ENCODE assay signal across 17 cellular contexts in the genomic region with DNA sequence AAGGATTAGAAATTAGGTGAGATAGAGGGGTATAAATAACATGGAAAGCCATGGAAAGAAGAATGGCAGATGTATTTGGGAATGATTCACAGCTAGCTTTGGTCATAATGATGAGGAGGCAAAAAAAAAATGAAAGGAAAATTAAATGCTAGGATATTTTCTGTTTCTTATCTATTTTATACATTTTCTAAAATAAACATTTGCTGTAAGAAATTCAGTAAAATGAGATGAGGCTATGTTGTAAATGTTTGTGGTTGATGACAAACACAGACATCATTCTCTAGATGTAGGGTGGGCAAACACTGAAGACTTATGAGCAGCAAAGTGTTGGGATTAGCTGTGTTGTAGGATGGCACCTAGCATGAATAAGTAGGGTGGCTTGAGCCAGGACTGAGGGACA.
DNase-seq lines count a peak whose midpoint lies in the region; ATAC-seq, FAIRE-seq and TF ChIP-seq lines count a peak whose summit lies in the region.
"Had no signal": no experiment of that assay in that cellular context is flagged by ENCODE, and none has a peak within 500 bp of the region (broad histone marks: within the 10 kb centered on the region; RNA-seq: fewer than 3 reads in every experiment).

No MANE protein-coding gene starts in this region.

- no peaks in the 10 kb centered on the region for H3K79me2 ChIP-seq in astrocyte (ENCODE audit: insufficient read depth, low read length)

- H3K27me3 Mint-ChIP-seq in CD4-positive, CD25-positive, alpha-beta regulatory T cell: no peaks in the 10 kb centered on the region
- H3K27me3 Mint-ChIP-seq in astrocyte (ENCODE audit: low read depth, unreplicated experiment) (no peaks in the 10 kb centered on the region), osteocyte (ENCODE audit: unreplicated experiment) (no peaks in the 10 kb centered on the region)
- no peaks in the 10 kb centered on the region for H3K27me3 Mint-ChIP-seq in naive thymus-derived CD4-positive, alpha-beta T cell
- H3K27me3 Mint-ChIP-seq: T-helper 17 cell had no signal

- ATAC-seq in CD4-positive, CD25-positive, alpha-beta regulatory T cell (ENCODE audit: low read depth in 2 of 2): no peak
- ATAC-seq in naive thymus-derived CD4-positive, alpha-beta T cell: no peak
- ATAC-seq in GM18868 (IDR thresholded peaks at IDR 0.05; ENCODE audit: unreplicated experiment): no peak
- ATAC-seq: T-helper 17 cell had no signal

- no peaks in the 10 kb centered on the region for H3K27me3 ChIP-seq in CD4-positive, CD25-positive, alpha-beta regulatory T cell (ENCODE audit: control insufficient read depth, insufficient read depth, low read length)
- no peaks in the 10 kb centered on the region for H3K27me3 ChIP-seq in astrocyte (ENCODE audit: insufficient read depth, low read length)
- H3K27me3 ChIP-seq in naive thymus-derived CD4-positive, alpha-beta T cell (ENCODE audit: control insufficient read depth in 2 of 2, insufficient read depth in 2 of 2, low read length in 2 of 2): no peaks in the 10 kb centered on the region
- H3K27me3 ChIP-seq: cardiac muscle cell, MG63, sigmoid colon, thyroid gland had no signal

- CTCF ChIA-PET in naive thymus-derived CD4-positive, alpha-beta T cell (lab: Charles Lee): no interaction called here

- H3K36me3 ChIP-seq in CD4-positive, CD25-positive, alpha-beta regulatory T cell (ENCODE audit: control insufficient read depth, insufficient read depth, low read length): peaks cover 7% of the 10 kb centered on the region
- no peaks in the 10 kb centered on the region for H3K36me3 ChIP-seq in astrocyte (ENCODE audit: insufficient read depth, low read length)
- peaks cover 0 to 7% (median 4%) of the 10 kb centered on the region in 3 experiments for H3K36me3 ChIP-seq in naive thymus-derived CD4-positive, alpha-beta T cell (ENCODE audit: control insufficient read depth in 2 of 3, insufficient read depth in 3 of 3, low read length in 3 of 3)
- H3K36me3 ChIP-seq: cardiac muscle cell, MG63, sigmoid colon, thyroid gland had no signal

- peak overlapping the region in 2 of 3 donors; percentile 2 to 43 for H3K27ac Mint-ChIP-seq in CD4-positive, CD25-positive, alpha-beta regulatory T cell
- H3K27ac Mint-ChIP-seq in astrocyte (ENCODE audit: unreplicated experiment) (no peak overlapping the region), osteocyte (ENCODE audit: unreplicated experiment) (no peak overlapping the region)
- peak overlapping the region in 6 of 9 donors; percentile 9 to 63 (median 33) for H3K27ac Mint-ChIP-seq in naive thymus-derived CD4-positive, alpha-beta T cell
- H3K27ac Mint-ChIP-seq: T-helper 17 cell had no signal

- FAIRE-seq in astrocyte (lab: Jason Lieb, UNC): no peak

- H3K4me1 Mint-ChIP-seq in CD4-positive, CD25-positive, alpha-beta regulatory T cell: peaks cover 31 to 62% (median 36%) of the 10 kb centered on the region in 4 donors
- peaks cover 3% of the 10 kb centered on the region for H3K4me1 Mint-ChIP-seq in astrocyte (ENCODE audit: low read depth, unreplicated experiment)
- peaks cover 14 to 80% (median 64%) of the 10 kb centered on the region in 7 donors for H3K4me1 Mint-ChIP-seq in naive thymus-derived CD4-positive, alpha-beta T cell
- no peaks in the 10 kb centered on the region for H3K4me1 Mint-ChIP-seq in osteocyte (ENCODE audit: unreplicated experiment)

- no peaks in the 10 kb centered on the region for H3K9me3 Mint-ChIP-seq in CD4-positive, CD25-positive, alpha-beta regulatory T cell
- H3K9me3 Mint-ChIP-seq in astrocyte (ENCODE audit: unreplicated experiment) (no peaks in the 10 kb centered on the region), osteocyte (ENCODE audit: unreplicated experiment) (no peaks in the 10 kb centered on the region)
- H3K9me3 Mint-ChIP-seq in naive thymus-derived CD4-positive, alpha-beta T cell: no peaks in the 10 kb centered on the region

- H3K9ac ChIP-seq in astrocyte (ENCODE audit: low read length): no peak overlapping the region

- POLR2A ChIA-PET in naive thymus-derived CD4-positive, alpha-beta T cell (lab: Charles Lee): interaction anchor here (0.5 kb wide), 1 partner anchor 1877 kb away, joined by 3 read pairs; no protein-coding TSS in a partner anchor

- no peaks in the 10 kb centered on the region for H4K20me1 ChIP-seq in astrocyte (ENCODE audit: insufficient read depth, low read length)

- no peaks in the 10 kb centered on the region for H3K4me1 ChIP-seq in CD4-positive, CD25-positive, alpha-beta regulatory T cell (ENCODE audit: control insufficient read depth, insufficient read depth, low read length, poor library complexity, severe bottlenecking)
- peaks cover 6% of the 10 kb centered on the region for H3K4me1 ChIP-seq in astrocyte (ENCODE audit: insufficient read depth, low read length)
- no peaks in the 10 kb centered on the region for H3K4me1 ChIP-seq in naive thymus-derived CD4-positive, alpha-beta T cell (ENCODE audit: control insufficient read depth in 2 of 2, insufficient read depth in 2 of 2, low read length in 2 of 2)
- H3K4me1 ChIP-seq: sigmoid colon had no signal

- H3K4me3 Mint-ChIP-seq in CD4-positive, CD25-positive, alpha-beta regulatory T cell: no peak overlapping the region
- H3K4me3 Mint-ChIP-seq in astrocyte (ENCODE audit: unreplicated experiment) (no peak overlapping the region), osteocyte (ENCODE audit: unreplicated experiment) (no peak overlapping the region)
- no peak overlapping the region for H3K4me3 Mint-ChIP-seq in naive thymus-derived CD4-positive, alpha-beta T cell
- H3K4me3 Mint-ChIP-seq: T-helper 17 cell had no signal

- no peak overlapping the region for H3K4me3 ChIP-seq in CD4-positive, CD25-positive, alpha-beta regulatory T cell (ENCODE audit: low read depth, low read length)
- H3K4me3 ChIP-seq in HFF-Myc (replicated peaks; ENCODE audit: low read depth, low read length) (no peak overlapping the region), astrocyte (ENCODE audit: insufficient read depth, low read depth, low read length) (no peak overlapping the region)
- no peak overlapping the region for H3K4me3 ChIP-seq in naive thymus-derived CD4-positive, alpha-beta T cell (ENCODE audit: low read length)
- H3K4me3 ChIP-seq: cardiac muscle cell, MG63, sigmoid colon, thyroid gland had no signal

- peaks cover 31% of the 10 kb centered on the region for H3K36me3 Mint-ChIP-seq in CD4-positive, CD25-positive, alpha-beta regulatory T cell
- H3K36me3 Mint-ChIP-seq in astrocyte (ENCODE audit: low read depth, unreplicated experiment): no peaks in the 10 kb centered on the region
- H3K36me3 Mint-ChIP-seq in naive thymus-derived CD4-positive, alpha-beta T cell: peaks cover 6 to 51% (median 28%) of the 10 kb centered on the region in 5 donors
- H3K36me3 Mint-ChIP-seq in osteocyte (ENCODE audit: unreplicated experiment): no peaks in the 10 kb centered on the region

- H3K9me3 ChIP-seq in CD4-positive, CD25-positive, alpha-beta regulatory T cell (ENCODE audit: control insufficient read depth in 2 of 2, low read length in 2 of 2): no peaks in the 10 kb centered on the region
- H3K9me3 ChIP-seq in astrocyte (ENCODE audit: insufficient read depth, low read depth, low read length): no peaks in the 10 kb centered on the region
- no peaks in the 10 kb centered on the region for H3K9me3 ChIP-seq in naive thymus-derived CD4-positive, alpha-beta T cell (ENCODE audit: control insufficient read depth in 2 of 3, low read length in 3 of 3)
- H3K9me3 ChIP-seq: MG63, sigmoid colon, thyroid gland had no signal

- DNase-seq in CD4-positive, CD25-positive, alpha-beta regulatory T cell: no peak
- DNase-seq in HFF-Myc (ENCODE audit: extremely low read depth, low read depth): peak; percentile 2
- DNase-seq in astrocyte (ENCODE audit: low read depth): peak; percentile 57
- no peak for DNase-seq in naive thymus-derived CD4-positive, alpha-beta T cell
- no peak for DNase-seq in NCI-H128 (lab: John Stamatoyannopoulos, UW; ENCODE audit: unreplicated experiment)
- DNase-seq in osteocyte (ENCODE audit: extremely low spot score, unreplicated experiment): no peak
- DNase-seq: GOT3; MG63; NCI-H187; occipital lobe; Right ventricle myocardium superior; sigmoid colon; stimulated activated CD4-positive, alpha-beta T cell treated with anti-CD3 and anti-CD28 coated beads, Interleukin-4, amount 100 ng/mL, for 4 hours; T-helper 17 cell; thyroid gland had no signal

- peak overlapping the region; percentile 42 for H3K4me2 ChIP-seq in astrocyte (ENCODE audit: low read length)

- no peak for TF ChIP-seq CTCF in HFF-Myc (IDR thresholded peaks at IDR 0.05; ENCODE audit: low read depth, low read length, missing control alignments)
- no peak for TF ChIP-seq CTCF in astrocyte (IDR thresholded peaks at IDR 0.05; ENCODE audit: insufficient read depth, low read depth, low read length)
- no peak for TF ChIP-seq CTCF in osteocyte (IDR thresholded peaks at IDR 0.05)

- H3K27ac ChIP-seq in CD4-positive, CD25-positive, alpha-beta regulatory T cell (ENCODE audit: insufficient read depth, low read length, poor library complexity, severe bottlenecking): no peak overlapping the region
- no peak overlapping the region for H3K27ac ChIP-seq in astrocyte (ENCODE audit: low read depth, low read length)
- H3K27ac ChIP-seq in naive thymus-derived CD4-positive, alpha-beta T cell (ENCODE audit: low read depth, low read length): no peak overlapping the region
- H3K27ac ChIP-seq: cardiac muscle cell, sigmoid colon, thyroid gland had no signal

- H2AFZ ChIP-seq in astrocyte (ENCODE audit: low read depth, low read length): no peak overlapping the region

- intact Hi-C loops in naive thymus-derived CD4-positive, alpha-beta T cell (cut with micrococcal nuclease): no loop called here

Comparison
In these comparisons a context has a peak if more than half of its experiments do, and no peak if none do; other contexts are left out.
1. DNase-seq: peak in HFF-Myc (single experiment) and astrocyte (single experiment); none in CD4-positive, CD25-positive, alpha-beta regulatory T cell (0 of 3), naive thymus-derived CD4-positive, alpha-beta T cell (0 of 9), NCI-H128 (single experiment) and osteocyte (single experiment).
2. H3K27ac Mint-ChIP-seq: peak in CD4-positive, CD25-positive, alpha-beta regulatory T cell (2 of 3) and naive thymus-derived CD4-positive, alpha-beta T cell (6 of 9); none in astrocyte (single experiment) and osteocyte (single experiment).